26 cellular contexts compared by ENCODE assay signal in genomic region chr2:166365803-166366420, GRCh38. TPM values are rescaled to one million over a fixed set of nuclear protein-coding genes. Genes with fewer than 3 reads are reported as not detected.
DNase-seq lines count a peak whose midpoint lies in the region; ATAC-seq and TF ChIP-seq lines count a peak whose summit lies in the region.
"Had no signal": no experiment of that assay in that cellular context is flagged by ENCODE, and none has a peak within 500 bp of the region (broad histone marks: within the 10 kb centered on the region; RNA-seq: fewer than 3 reads in every experiment).

No MANE protein-coding gene starts in this region.

- no peak for TF ChIP-seq EP300 in gastroesophageal sphincter (IDR thresholded peaks at IDR 0.05)

- no peak overlapping the region for H3K27ac ChIP-seq in colonic mucosa
- no peak overlapping the region for H3K27ac ChIP-seq in gastroesophageal sphincter
- H3K27ac ChIP-seq: cardiac muscle cell, neutrophil, Peyer's patch, SJCRH30, VCaP had no signal

- H3K4me1 ChIP-seq in colonic mucosa (no peaks in the 10 kb centered on the region), gastroesophageal sphincter (no peaks in the 10 kb centered on the region)
- H3K4me1 ChIP-seq: Peyer's patch had no signal

- H3K36me3 ChIP-seq in colonic mucosa, result no peaks in the 10 kb centered on the region
- no peaks in the 10 kb centered on the region for H3K36me3 ChIP-seq in gastroesophageal sphincter
- H3K36me3 ChIP-seq: cardiac muscle cell, neutrophil, Peyer's patch, SJCRH30 had no signal

- H3K4me3 ChIP-seq in astrocyte of the cerebellum (ENCODE audit: low read depth, low read length), result no peak overlapping the region
- H3K4me3 ChIP-seq in colonic mucosa, result no peak overlapping the region
- no peak overlapping the region for H3K4me3 ChIP-seq in gastroesophageal sphincter
- H3K4me3 ChIP-seq: cardiac muscle cell, Peyer's patch, SJCRH30, smooth muscle cell had no signal

- in situ Hi-C loops in astrocyte of the cerebellum (cut with HindIII; ENCODE audit: low sequenced_read_pairs), result no loop called here

- H3K27me3 ChIP-seq in colonic mucosa (no peaks in the 10 kb centered on the region), gastroesophageal sphincter (peaks cover 6% of the 10 kb centered on the region)
- H3K27me3 ChIP-seq: cardiac muscle cell, neutrophil, Peyer's patch, SJCRH30 had no signal

- WGBS in gastroesophageal sphincter (ENCODE audit: low coverage in 1 of 2), 2 donors, result 84 to 94% methylated on average over 5 to 6 of the region's 6 CpGs

- H3K9me3 ChIP-seq in colonic mucosa (no peaks in the 10 kb centered on the region), gastroesophageal sphincter (no peaks in the 10 kb centered on the region)
- H3K9me3 ChIP-seq: neutrophil, Peyer's patch, SJCRH30 had no signal

- ATAC-seq in gastroesophageal sphincter, result no peak
- ATAC-seq: left cardiac atrium; stimulated activated memory B cell treated with anti-CD40 and anti-IgM and Interleukin-4, amounts not matched to agents 10 μg/mL and 1 μg/mL and 100 μg/mL, for 72 hours had no signal

- no peak for TF ChIP-seq CTCF in astrocyte of the cerebellum (IDR thresholded peaks at IDR 0.05; ENCODE audit: low read depth, low read length, missing control alignments)
- no peak for TF ChIP-seq CTCF in colonic mucosa (IDR thresholded peaks at IDR 0.05)
- TF ChIP-seq CTCF in gastroesophageal sphincter (IDR thresholded peaks at IDR 0.05), result no peak

- DNase-seq in EH (ENCODE audit: low read depth), result peak; percentile 29
- DNase-seq in NCI-H69 (lab: John Stamatoyannopoulos, UW), result peak; percentile 15
- DNase-seq in astrocyte of the cerebellum (ENCODE audit: low read depth), result peak; percentile 28
- peak; percentile 23 for DNase-seq in myocyte (ENCODE audit: low read depth)
- no peak for DNase-seq in stimulated activated naive CD4-positive, alpha-beta T cell (lab: John Stamatoyannopoulos, UW)
- DNase-seq in colonic mucosa, result no peak
- DNase-seq in NCI-H1417 treated with DMSO at 0.1 percent for 48 hours (lab: John Stamatoyannopoulos, UW), result no peak
- DNase-seq: activated CD4-positive, alpha-beta T cell treated with anti-CD3 and anti-CD28 coated beads, Interleukin-2, amount 10 ng/mL, durations not matched to agents 7 days and 5 days; activated naive CD4-positive, alpha-beta T cell; activated T-cell treated with anti-CD3 and anti-CD28 coated beads, Interleukin-2, amount 50 U/mL, for 48 hours; C1 segment of cervical spinal cord; Calu3; HCEC 1CT; left cardiac atrium; mesenchymal stem cell; NCI-H510A; NK-92 treated with Interleukin-12 subunit alpha and Interleukin-12 subunit beta, amount 100 ng/mL, for 24 hours; Peyer's patch; SJCRH30; stimulated activated CD4-positive, alpha-beta T cell treated with anti-CD3 and anti-CD28 coated beads, Interleukin-2, amount 100 ng/mL, for 48 hours had no signal

- intact Hi-C loops in colonic mucosa (cut with DNase I), result no loop called here

- no peak overlapping the region for H3K9ac ChIP-seq in colonic mucosa (ENCODE audit: low read depth in 2 of 2, low read length in 2 of 2)

- TF ChIP-seq POLR2A in gastroesophageal sphincter (IDR thresholded peaks at IDR 0.05), result no peak

RNA-seq across cellular contexts. Expression of gene SCN9A, which starts 9.8 kb away (rescaled TPM):
- total RNA-seq in myocyte (2.8 and 2.9 TPM in 2 replicates), colonic mucosa (10 to 100 TPM in 1 of 2 donors, 1 to 10 TPM in 1; 6.4 to 12.0 TPM), gastroesophageal sphincter (1 to 10 TPM; 3.1 to 7.7 (median 6.2) TPM)
- 2.3 TPM for polyA plus RNA-seq in myocyte (2012)
- polyA plus RNA-seq: smooth muscle cell had no signal

Comparison
In these comparisons a context has a peak if more than half of its experiments do, and no peak if none do; other contexts are left out.
1. DNase-seq: peak in EH (single experiment), NCI-H69 (single experiment), astrocyte of the cerebellum (single experiment) and myocyte (single experiment); none in stimulated activated naive CD4-positive, alpha-beta T cell (0 of 6), colonic mucosa (single experiment) and NCI-H1417 treated with DMSO at 0.1 percent for 48 hours (single experiment).